Comparison of ENCODE assay signal across 14 cellular contexts in the genomic region with DNA sequence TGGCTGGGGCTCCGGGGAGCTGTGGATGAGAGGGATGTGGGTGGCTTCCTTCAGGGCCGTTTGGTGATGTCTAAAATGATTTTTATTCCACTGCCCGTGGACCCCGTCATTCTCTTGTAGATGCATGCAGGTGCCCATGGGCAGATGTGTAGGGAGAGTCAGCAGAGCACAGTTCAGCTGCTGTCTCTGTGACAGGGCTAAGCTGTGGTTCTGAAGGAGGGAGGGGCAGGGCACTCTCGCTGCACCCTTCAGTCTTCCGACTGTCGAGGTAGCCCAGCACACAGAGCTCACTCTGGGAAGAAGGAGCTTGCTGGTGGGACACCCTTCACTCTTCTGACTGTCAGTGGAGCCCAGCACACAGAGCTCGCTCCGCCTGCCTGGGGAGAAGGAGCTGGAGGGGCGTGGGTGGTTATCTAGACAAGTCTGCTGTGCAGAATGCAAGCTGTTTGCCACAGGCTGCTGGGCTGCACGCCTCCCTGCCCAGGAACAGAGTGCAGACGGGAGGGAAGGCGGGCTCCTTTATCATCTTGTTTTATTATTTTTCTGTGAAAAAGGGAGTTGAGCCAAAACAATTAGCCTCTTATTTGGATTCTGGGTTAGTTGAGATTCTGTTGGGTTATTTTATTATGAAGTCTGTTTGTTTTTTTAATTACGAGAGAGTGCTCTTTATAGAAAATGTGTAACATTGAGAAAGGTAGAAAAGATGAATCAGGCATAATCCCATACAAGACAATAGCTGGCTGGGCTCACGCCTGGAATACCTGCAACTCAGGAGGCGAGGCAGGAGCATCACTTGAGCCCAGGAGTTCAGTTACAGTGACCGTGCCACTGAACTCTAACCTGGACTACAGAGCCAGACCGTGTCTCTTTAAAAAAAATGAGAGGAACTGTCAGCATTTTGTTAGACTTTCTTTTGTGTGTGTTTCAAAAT.
DNase-seq lines count a peak whose midpoint lies in the region; ATAC-seq lines count a peak whose summit lies in the region.
"Had no signal": no experiment of that assay in that cellular context is flagged by ENCODE, and none has a peak within 500 bp of the region (broad histone marks: within the 10 kb centered on the region; RNA-seq: fewer than 3 reads in every experiment).

No MANE protein-coding gene starts in this region.

- H3K9me3 Mint-ChIP-seq in effector memory CD8-positive, alpha-beta T cell, result no peaks in the 10 kb centered on the region
- H3K9me3 Mint-ChIP-seq: activated CD4-positive, alpha-beta T cell treated with anti-CD3 and anti-CD28 coated beads, Interleukin-2, amount 10 ng/mL, durations not matched to agents 24 days and 14 days; activated T-helper 2 cell treated with anti-CD3 and anti-CD28 coated beads, Interferon-gamma antibody, Interleukin-2, Interleukin-4, amounts not matched to agents 10 μg/mL and 5 μg/mL and 100 μg/mL, durations not matched to agents 14 hours and 24 hours and 36 hours had no signal

- peaks cover 44% of the 10 kb centered on the region for H3K36me3 Mint-ChIP-seq in effector memory CD8-positive, alpha-beta T cell (ENCODE audit: insufficient read depth)

- peaks cover 0 to 2% of the 10 kb centered on the region in 2 donors for H3K4me1 Mint-ChIP-seq in effector memory CD8-positive, alpha-beta T cell (ENCODE audit: low read depth in 2 of 2)
- H3K4me1 Mint-ChIP-seq: activated CD4-positive, alpha-beta T cell treated with anti-CD3 and anti-CD28 coated beads, Interleukin-2, amount 10 ng/mL, durations not matched to agents 24 days and 14 days had no signal

- no peak for ATAC-seq in effector memory CD8-positive, alpha-beta T cell (replicated peaks)
- ATAC-seq in HG02798 (IDR thresholded peaks at IDR 0.05; ENCODE audit: poor library complexity, unreplicated experiment) (no peak), HG02970 (IDR thresholded peaks at IDR 0.05; ENCODE audit: low FRiP score, unreplicated experiment) (no peak)
- ATAC-seq: upper lobe of right lung had no signal

- no peak overlapping the region for H3K4me3 Mint-ChIP-seq in effector memory CD8-positive, alpha-beta T cell
- H3K4me3 Mint-ChIP-seq: activated CD4-positive, alpha-beta T cell treated with anti-CD3 and anti-CD28 coated beads, Interleukin-2, amount 10 ng/mL, durations not matched to agents 24 days and 14 days had no signal

- H3K27ac Mint-ChIP-seq in effector memory CD8-positive, alpha-beta T cell, result peak overlapping the region; percentile 60 to 79
- H3K27ac Mint-ChIP-seq: activated CD4-positive, alpha-beta T cell treated with anti-CD3 and anti-CD28 coated beads, Interleukin-2, amount 10 ng/mL, durations not matched to agents 24 days and 14 days; activated T-helper 2 cell treated with anti-CD3 and anti-CD28 coated beads, Interferon-gamma antibody, Interleukin-2, Interleukin-4, amounts not matched to agents 10 μg/mL and 5 μg/mL and 100 μg/mL, durations not matched to agents 14 hours and 24 hours and 36 hours had no signal

- intact Hi-C loops in posterior cingulate gyrus (cut with DNase I), result no loop called here

- DNase-seq in DMS79 treated with DMSO at 0.1 percent for 48 hours (lab: John Stamatoyannopoulos, UW), result peak; percentile 9
- no peak for DNase-seq in DMS79 (lab: John Stamatoyannopoulos, UW)
- peak; percentile 37 for DNase-seq in OCI-M1 (lab: John Stamatoyannopoulos, UW)
- DNase-seq in effector memory CD8-positive, alpha-beta T cell, result no peak
- peak in 8 of 10 donors; percentile 66 to 98 (median 80) for DNase-seq in posterior cingulate gyrus
- DNase-seq in SKM-1 (lab: John Stamatoyannopoulos, UW; ENCODE audit: unreplicated experiment), result no peak
- DNase-seq: 8988T; activated CD4-positive, alpha-beta T cell treated with anti-CD3 and anti-CD28 coated beads, Interleukin-2, amount 10 ng/mL, durations not matched to agents 24 days and 14 days; NCI-H1436; SW 1271; upper lobe of right lung had no signal

- no peaks in the 10 kb centered on the region for H3K27me3 Mint-ChIP-seq in effector memory CD8-positive, alpha-beta T cell
- H3K27me3 Mint-ChIP-seq: activated CD4-positive, alpha-beta T cell treated with anti-CD3 and anti-CD28 coated beads, Interleukin-2, amount 10 ng/mL, durations not matched to agents 24 days and 14 days had no signal

Comparison
In these comparisons a context has a peak if more than half of its experiments do, and no peak if none do; other contexts are left out.
1. DNase-seq: peak in DMS79 treated with DMSO at 0.1 percent for 48 hours (single experiment), OCI-M1 (single experiment) and posterior cingulate gyrus (8 of 10); none in DMS79 (single experiment), effector memory CD8-positive, alpha-beta T cell (0 of 3) and SKM-1 (single experiment).